Comparison of ENCODE assay signal across 8 cellular contexts in the genomic region with DNA sequence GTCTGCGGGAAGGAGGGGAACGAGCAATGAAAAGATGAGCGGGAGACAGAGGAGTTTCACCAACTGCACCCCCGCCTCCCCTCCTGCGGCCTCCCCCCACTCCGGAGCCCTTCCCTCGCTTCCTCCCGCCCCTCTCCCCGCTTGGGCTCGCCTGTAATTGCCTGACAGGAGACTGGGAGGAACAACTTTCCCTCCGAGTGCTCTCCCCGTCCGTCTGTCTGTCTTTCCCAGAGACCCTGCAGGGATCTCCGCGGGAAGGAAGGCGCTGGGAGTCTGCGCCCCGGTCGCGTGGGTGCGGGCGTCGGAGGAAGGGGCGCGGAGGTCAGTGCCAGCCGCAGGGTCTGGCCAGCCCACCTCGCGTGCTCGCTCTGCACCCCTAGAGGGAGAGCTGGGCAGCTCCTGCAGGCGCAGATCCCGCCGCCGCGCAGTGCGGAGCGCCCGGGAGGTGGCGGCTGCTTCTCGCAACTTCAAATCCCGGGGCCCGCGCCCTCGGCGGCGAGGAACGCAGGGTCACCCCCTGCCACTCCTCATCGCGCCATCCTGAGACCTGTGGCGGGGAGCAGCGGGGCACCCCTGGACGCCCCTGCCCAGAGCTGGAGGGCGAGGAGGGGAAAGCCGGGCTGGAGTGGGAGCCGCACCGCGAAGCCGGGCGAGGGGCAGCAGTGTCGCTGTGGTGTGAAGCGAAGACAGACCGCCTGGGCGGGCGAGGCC. TPM values are rescaled to one million over a fixed set of nuclear protein-coding genes. Genes with fewer than 3 reads are reported as not detected.
DNase-seq lines count a peak whose midpoint lies in the region; ATAC-seq, FAIRE-seq and TF ChIP-seq lines count a peak whose summit lies in the region.

No MANE protein-coding gene starts in this region.

- no peak for TF ChIP-seq POLR2A in K562 (conservative IDR thresholded peaks at IDR 0.05)

- TF ChIP-seq EP300 in K562 (IDR thresholded peaks at IDR 0.05; ENCODE audit: low read length), result no peak

- no peaks in the 10 kb centered on the region for H4K20me1 ChIP-seq in K562 (replicated peaks; ENCODE audit: control insufficient read depth, insufficient read depth, low read length)

- no peaks in the 10 kb centered on the region for H3K9me1 ChIP-seq in K562 (ENCODE audit: control insufficient read depth, insufficient read depth, low read length)

- no peak overlapping the region for H3K27ac ChIP-seq in K562 (ENCODE audit: extremely low read depth, low read depth, low read length)

- no peaks in the 10 kb centered on the region for H3K36me3 ChIP-seq in K562 (ENCODE audit: control insufficient read depth, insufficient read depth, low read length)

- no peak overlapping the region for H3K4me2 ChIP-seq in K562 (ENCODE audit: insufficient read depth, low read length)

- CTCF ChIA-PET in K562 (lab: Yijun Ruan, JAX; ENCODE audit: low intra/inter-chr PET ratio), result no interaction called here

- peaks cover 0 to 11% of the 10 kb centered on the region in 2 experiments; a peak in 2 of 5 replicates for H3K4me1 ChIP-seq in K562 (replicated peaks in 1 of 2; ENCODE audit: control insufficient read depth in 2 of 2, insufficient read depth in 2 of 2, low read length in 2 of 2)

- no peak for DNase-seq in CD14-positive monocyte (ENCODE audit: low spot score)
- peak; percentile 89 for DNase-seq in HCEC 1CT
- peak; percentile 87 for DNase-seq in RKO (ENCODE audit: low spot score)
- DNase-seq in K562 (ENCODE audit: extremely low read depth in 1 of 4, low spot score in 3 of 4), result no peak
- peak; percentile 34 to 71 for DNase-seq in hippocampal formation (lab: John Stamatoyannopoulos, UW)
- DNase-seq in pulmonary artery endothelial cell (ENCODE audit: low read depth, low spot score), result peak; percentile 51
- no peak for DNase-seq in effector CD8-positive, alpha-beta T cell (lab: John Stamatoyannopoulos, UW)
- no peak for DNase-seq in NCI-H1048 (lab: John Stamatoyannopoulos, UW)

- no peak overlapping the region for H2AFZ ChIP-seq in K562 (ENCODE audit: low read depth, low read length)

- H3K27me3 Mint-ChIP-seq in CD14-positive monocyte (ENCODE audit: low read depth in 3 of 3), result peaks cover 54 to 81% (median 54%) of the 10 kb centered on the region in 3 donors

- H3K36me3 Mint-ChIP-seq in CD14-positive monocyte, result no peaks in the 10 kb centered on the region

- no peak overlapping the region for H3K9ac ChIP-seq in K562 (ENCODE audit: insufficient read depth in 1 of 2, low read depth in 2 of 2, low read length in 2 of 2)

- H3K9me3 ChIP-seq in K562 (replicated peaks; ENCODE audit: control insufficient read depth, insufficient read depth, low read depth, low read length), result no peaks in the 10 kb centered on the region

- no peak overlapping the region for H3K4me3 ChIP-seq in K562

- peaks cover 8 to 39% of the 10 kb centered on the region in 2 experiments; a peak in 3 of 5 replicates for H3K27me3 ChIP-seq in K562 (ENCODE audit: control insufficient read depth in 2 of 2, insufficient read depth in 2 of 2, low read length in 2 of 2)

- H3K4me3 Mint-ChIP-seq in CD14-positive monocyte, result peak overlapping the region; percentile 78 to 94

- peaks cover 0 to 5% (median 1%) of the 10 kb centered on the region in 7 donors for H3K9me3 Mint-ChIP-seq in CD14-positive monocyte

- TF ChIP-seq RAD21 in K562 (CRISPR knock-in tag; conservative IDR thresholded peaks at IDR 0.05 in 1 of 2, IDR thresholded peaks at IDR 0.05 in 1 of 2), result no peak

- peaks cover 26% of the 10 kb centered on the region for H3K4me1 Mint-ChIP-seq in CD14-positive monocyte

- 27% methylated on average over 13 of the region's 63 CpGs for WGBS in K562 (ENCODE audit: insufficient coverage, low coverage, missing lambda C conversion rate)

- FAIRE-seq in K562 (lab: Jason Lieb, UNC), result no peak

- POLR2A ChIA-PET in K562 (lab: Yijun Ruan, JAX), result interaction anchor here (0.6 kb wide), 1 partner anchor 208 kb away, joined by 4 read pairs; no protein-coding TSS in a partner anchor

- ATAC-seq in K562, result peak; percentile 69

- in situ Hi-C loops in K562 (cut with MboI), result loop anchor here (10.0 to 25.0 kb wide), 2 partner anchors 1177 to 1300 kb away; no protein-coding TSS in a partner anchor

- H3K27ac Mint-ChIP-seq in CD14-positive monocyte, result peak overlapping the region in 1 of 7 donors; percentile 41

- H3K79me2 ChIP-seq in K562 (ENCODE audit: control insufficient read depth, insufficient read depth, low read length), result no peaks in the 10 kb centered on the region

- no TSS peak for BruUV-seq in K562 (replicated peaks; lab: Mats Ljungman, UMichigan)

- intact Hi-C loops in CD14-positive monocyte (cut with micrococcal nuclease) (loop anchor here in 1 of 2 donors (5.0 kb wide), 1 partner anchor 1302 kb away; no protein-coding TSS in a partner anchor), K562 (cut with micrococcal nuclease) (no loop called here)

- TF ChIP-seq CTCF in CD14-positive monocyte (IDR thresholded peaks at IDR 0.05) (peak; percentile 20), K562 (IDR thresholded peaks at IDR 0.05 in 2 of 3, conservative IDR thresholded peaks at IDR 0.05 in 1 of 3; ENCODE audit: insufficient read depth in 2 of 3, low read depth in 1 of 3, low read length in 3 of 3) (0 out of 6 replicates have a peak, but pooled peaks of 1 of the 3 experiments have one; percentile 26)

TF ChIP-seq in K562, 482 proteins besides CTCF, POLR2A, EP300 and RAD21:
- TF ChIP-seq, protein P1, sequence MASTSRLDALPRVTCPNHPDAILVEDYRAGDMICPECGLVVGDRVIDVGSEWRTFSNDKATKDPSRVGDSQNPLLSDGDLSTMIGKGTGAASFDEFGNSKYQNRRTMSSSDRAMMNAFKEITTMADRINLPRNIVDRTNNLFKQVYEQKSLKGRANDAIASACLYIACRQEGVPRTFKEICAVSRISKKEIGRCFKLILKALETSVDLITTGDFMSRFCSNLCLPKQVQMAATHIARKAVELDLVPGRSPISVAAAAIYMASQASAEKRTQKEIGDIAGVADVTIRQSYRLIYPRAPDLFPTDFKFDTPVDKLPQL (IDR thresholded peaks at IDR 0.05; ENCODE audit: extremely low read depth, insufficient read length), result no peak
- TF ChIP-seq, protein P2, sequence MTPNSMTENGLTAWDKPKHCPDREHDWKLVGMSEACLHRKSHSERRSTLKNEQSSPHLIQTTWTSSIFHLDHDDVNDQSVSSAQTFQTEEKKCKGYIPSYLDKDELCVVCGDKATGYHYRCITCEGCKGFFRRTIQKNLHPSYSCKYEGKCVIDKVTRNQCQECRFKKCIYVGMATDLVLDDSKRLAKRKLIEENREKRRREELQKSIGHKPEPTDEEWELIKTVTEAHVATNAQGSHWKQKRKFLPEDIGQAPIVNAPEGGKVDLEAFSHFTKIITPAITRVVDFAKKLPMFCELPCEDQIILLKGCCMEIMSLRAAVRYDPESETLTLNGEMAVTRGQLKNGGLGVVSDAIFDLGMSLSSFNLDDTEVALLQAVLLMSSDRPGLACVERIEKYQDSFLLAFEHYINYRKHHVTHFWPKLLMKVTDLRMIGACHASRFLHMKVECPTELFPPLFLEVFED (CRISPR knock-in tag; conservative IDR thresholded peaks at IDR 0.05), result no peak
- TF ChIP-seq TBL1XR1 (IDR thresholded peaks at IDR 0.05; ENCODE audit: low read length in 2 of 2), result no peak
- TF ChIP-seq, protein P3, sequence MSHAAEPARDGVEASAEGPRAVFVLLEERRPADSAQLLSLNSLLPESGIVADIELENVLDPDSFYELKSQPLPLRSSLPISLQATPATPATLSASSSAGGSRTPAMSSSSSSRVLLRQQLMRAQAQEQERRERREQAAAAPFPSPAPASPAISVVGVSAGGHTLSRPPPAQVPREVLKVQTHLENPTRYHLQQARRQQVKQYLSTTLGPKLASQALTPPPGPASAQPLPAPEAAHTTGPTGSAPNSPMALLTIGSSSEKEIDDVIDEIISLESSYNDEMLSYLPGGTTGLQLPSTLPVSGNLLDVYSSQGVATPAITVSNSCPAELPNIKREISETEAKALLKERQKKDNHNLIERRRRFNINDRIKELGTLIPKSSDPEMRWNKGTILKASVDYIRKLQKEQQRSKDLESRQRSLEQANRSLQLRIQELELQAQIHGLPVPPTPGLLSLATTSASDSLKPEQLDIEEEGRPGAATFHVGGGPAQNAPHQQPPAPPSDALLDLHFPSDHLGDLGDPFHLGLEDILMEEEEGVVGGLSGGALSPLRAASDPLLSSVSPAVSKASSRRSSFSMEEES (CRISPR knock-in tag; IDR thresholded peaks at IDR 0.05), result no peak
- TF ChIP-seq, protein P4, sequence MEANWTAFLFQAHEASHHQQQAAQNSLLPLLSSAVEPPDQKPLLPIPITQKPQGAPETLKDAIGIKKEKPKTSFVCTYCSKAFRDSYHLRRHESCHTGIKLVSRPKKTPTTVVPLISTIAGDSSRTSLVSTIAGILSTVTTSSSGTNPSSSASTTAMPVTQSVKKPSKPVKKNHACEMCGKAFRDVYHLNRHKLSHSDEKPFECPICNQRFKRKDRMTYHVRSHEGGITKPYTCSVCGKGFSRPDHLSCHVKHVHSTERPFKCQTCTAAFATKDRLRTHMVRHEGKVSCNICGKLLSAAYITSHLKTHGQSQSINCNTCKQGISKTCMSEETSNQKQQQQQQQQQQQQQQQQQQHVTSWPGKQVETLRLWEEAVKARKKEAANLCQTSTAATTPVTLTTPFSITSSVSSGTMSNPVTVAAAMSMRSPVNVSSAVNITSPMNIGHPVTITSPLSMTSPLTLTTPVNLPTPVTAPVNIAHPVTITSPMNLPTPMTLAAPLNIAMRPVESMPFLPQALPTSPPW (CRISPR knock-in tag; IDR thresholded peaks at IDR 0.05), result peak; percentile 14; the same call in 1 of the 2 replicates

RNA-seq across cellular contexts. Expression of a gene that starts 0.5 kb away (rescaled TPM):
- polyA plus RNA-seq in CD14-positive monocyte (1 to 10 TPM; 1.1 to 1.7 TPM), K562 (2011; rRNA removed) (0.01 TPM in 1 of 2 replicates, not detected in the other), K562 (2014; fragmentation: Illumina TruSeq; extraction: Trizol) (not detected in 2 replicates), K562 (2014; fragmentation: Nextera tagmentation; extraction: Ambion mirVana) (under 1 TPM in 1 of 2 experiments, not detected in 1; 0.04 TPM), K562 (2014; rRNA removed) (not detected in 2 replicates)
- 0.28 TPM in 1 of 2 replicates, not detected in the other for total RNA-seq in K562 (2011; cell fraction: chromatin; rRNA removed; ENCODE audit: low replicate concordance)
- total RNA-seq in K562 (2011; cell fraction: nucleolus; rRNA removed), result 0.26 TPM in 1 of 2 replicates, not detected in the other
- 0.07 and 0.15 TPM in 2 replicates for total RNA-seq in K562 (2011; cell fraction: nucleoplasm; rRNA removed)
- total RNA-seq in K562 (2014; rRNA removed) (0.05 and 0.08 TPM in 2 replicates), K562 (2014; rRNA removed; fragmentation: Illumina TruSeq; extraction: Trizol) (not detected in 2 replicates), K562 (2015; rRNA removed; fragmentation: Illumina TruSeq; extraction: Trizol) (0.11 TPM in 1 of 2 replicates, not detected in the other), K562 (2021) (0.38 and 0.54 TPM in 2 replicates), pulmonary artery endothelial cell (249 and 316 TPM in 2 replicates)
- polyA plus RNA-seq in K562 (2011; cell fraction: cytosol; rRNA removed), result 0.04 TPM in 1 of 2 replicates, not detected in the other
- 0.07 TPM in 1 of 2 replicates, not detected in the other for polyA plus RNA-seq in K562 (2011; cell fraction: nucleus; rRNA removed)
- polyA plus RNA-seq in K562 (2012), result 0.07 and 1.1 TPM in 2 replicates
- polyA minus RNA-seq in K562 (2011; rRNA and poly(A)+ RNA removed), result not detected in 2 replicates
- not detected in 2 replicates for polyA minus RNA-seq in K562 (2011; cell fraction: cytosol; rRNA and poly(A)+ RNA removed)
- polyA minus RNA-seq in K562 (2011; cell fraction: nucleus; rRNA and poly(A)+ RNA removed), result not detected in 2 replicates

Comparison
In these comparisons a context has a peak if more than half of its experiments do, and no peak if none do; other contexts are left out.
1. DNase-seq: peak in HCEC 1CT (single experiment), RKO (single experiment), hippocampal formation (2 of 2) and pulmonary artery endothelial cell (single experiment); none in CD14-positive monocyte (single experiment), K562 (0 of 4), effector CD8-positive, alpha-beta T cell (single experiment) and NCI-H1048 (single experiment).
2. RNA of a gene that starts 0.5 kb away (total RNA-seq): 249 to 316 TPM in pulmonary artery endothelial cell; 0.05 to 0.54 TPM in K562; every median in the first group is over 100 times any median in the second.